ENCODE assay signal across 29 cellular contexts in the genomic region with DNA sequence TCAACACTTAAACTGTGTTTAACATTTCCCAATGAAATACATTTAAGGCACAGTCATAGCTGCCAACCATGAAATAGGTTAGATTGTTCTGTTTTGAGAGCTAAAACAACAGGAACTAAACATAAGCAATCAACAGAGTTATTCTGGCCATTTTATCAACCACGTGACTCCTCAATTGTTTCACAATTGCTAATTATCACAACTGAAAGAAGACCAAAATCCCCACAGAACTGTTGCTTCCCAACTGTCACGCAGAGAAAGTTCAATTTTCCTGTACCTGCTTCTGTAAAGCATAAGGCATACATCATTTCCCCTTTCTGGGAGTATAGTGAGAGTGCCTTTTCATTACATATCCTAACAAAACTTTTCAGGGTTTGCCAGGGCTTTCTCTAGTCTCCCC.
"Had no signal": no experiment of that assay in that cellular context is flagged by ENCODE, and none has a peak within 500 bp of the region (broad histone marks: within the 10 kb centered on the region; RNA-seq: fewer than 3 reads in every experiment).

No MANE protein-coding gene starts in this region.

- H3K27me3 ChIP-seq: ascending aorta, body of pancreas had no signal

- H3K4me1 ChIP-seq: ascending aorta had no signal

- H3K4me3 ChIP-seq: ascending aorta, body of pancreas, PC-9, SK-N-MC had no signal

- FAIRE-seq: bronchial epithelial cell, TTC549 had no signal

- DNase-seq: activated B cell treated with CpG ODN at 0.5 μM for 24 hours; activated CD4-positive, alpha-beta T cell treated with anti-CD3 and anti-CD28 coated beads for 1 hour; activated CD4-positive, alpha-beta T cell treated with anti-CD3 and anti-CD28 coated beads, Interleukin-2, amount 10 ng/mL, durations not matched to agents 24 days and 14 days; activated CD4-positive, alpha-beta T cell treated with anti-CD3 and anti-CD28 coated beads, Interleukin-2, amount 50 U/mL, for 48 hours; activated CD8-positive, alpha-beta memory T cell treated with anti-CD3 and anti-CD28 coated beads, Interleukin-2, amount 10 ng/mL, durations not matched to agents 7 days and 5 days; activated effector memory CD4-positive, alpha-beta T cell treated with anti-CD3 and anti-CD28 coated beads, Interleukin-2, amount 50 U/mL, for 16 hours; activated naive CD4-positive, alpha-beta T cell treated with Interleukin-2 at 50 U/mL for 16 hours; activated naive CD8-positive, alpha-beta T cell treated with anti-CD3 and anti-CD28 coated beads, Interleukin-2, amount 50 U/mL, for 24 hours; activated T-cell treated with anti-CD3 and anti-CD28 coated beads, Interleukin-2, amount 50 U/mL, for 4 hours; amniotic stem cell; body of pancreas; central memory CD4-positive, alpha-beta T cell; MV-4-11; NCI-H1092 treated with DMSO at 0.1 percent for 48 hours; NCI-H1417 treated with DMSO at 0.1 percent for 48 hours; NCI-H1694; NCI-H2029; NCI-H510A treated with DMSO at 0.1 percent for 48 hours; NCI-H69; NK-92 treated with Interleukin-12 subunit alpha and Interleukin-12 subunit beta, amount 100 ng/mL, for 24 hours; PC-9; T-cell; T-helper 2 cell; T1000 had no signal

- H3K36me3 ChIP-seq: ascending aorta had no signal

- H3K27ac ChIP-seq: ascending aorta, body of pancreas, PC-9, SK-N-MC had no signal

- H3K4me2 ChIP-seq: PC-9 had no signal

- H3K9me3 ChIP-seq: ascending aorta, body of pancreas had no signal

- ATAC-seq: activated CD8-positive, alpha-beta memory T cell treated with anti-CD3 and anti-CD28 coated beads, Interleukin-2, amount 10 ng/mL, durations not matched to agents 7 days and 5 days; activated naive CD4-positive, alpha-beta T cell treated with anti-CD3 and anti-CD28 coated beads, Interleukin-2, amount 50 U/mL, for 72 hours; activated naive CD8-positive, alpha-beta T cell treated with anti-CD3 and anti-CD28 coated beads, Interleukin-2, amount 50 U/mL, for 24 hours; activated T-cell treated with anti-CD3 and anti-CD28 coated beads, Interleukin-2, amount 50 U/mL, for 4 hours; body of pancreas; T-cell had no signal

- H2AFZ ChIP-seq: PC-9 had no signal
